In the genomic region with DNA sequence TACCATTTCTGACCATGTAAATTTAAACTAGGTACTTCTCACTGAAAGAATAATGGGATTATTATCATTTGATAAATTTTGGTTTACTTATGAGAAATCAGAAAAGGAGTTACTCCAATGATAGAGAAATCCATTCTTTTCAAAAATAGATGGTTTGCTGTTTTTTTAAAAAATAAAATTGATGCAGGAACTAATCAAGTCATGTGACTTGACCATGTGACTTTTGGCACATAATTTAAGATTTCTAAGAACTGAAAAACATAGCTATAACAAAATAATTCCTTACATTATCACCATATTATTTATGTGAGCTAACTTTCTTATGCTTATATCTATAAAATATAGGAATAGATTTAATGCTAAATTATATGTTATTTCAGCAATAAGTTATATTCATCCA, we compare ENCODE assay signal across 26 cellular contexts.
"Had no signal": no experiment of that assay in that cellular context is flagged by ENCODE, and none has a peak within 500 bp of the region (broad histone marks: within the 10 kb centered on the region; RNA-seq: fewer than 3 reads in every experiment).

No MANE protein-coding gene starts in this region.

- ATAC-seq: stimulated activated effector memory CD8-positive, alpha-beta T cell treated with anti-CD3 and anti-CD28 coated beads, Interleukin-12 subunit alpha, Interleukin-12 subunit beta, amount 100 ng/mL, for 72 hours; stimulated activated memory B cell treated with anti-CD40 and anti-IgM and Interleukin-4, amounts not matched to agents 10 μg/mL and 1 μg/mL and 100 μg/mL, for 72 hours; stimulated activated naive B cell treated with anti-CD40 and anti-IgM and Interleukin-4, amounts not matched to agents 10 μg/mL and 1 μg/mL and 100 μg/mL, for 72 hours; stimulated activated naive CD8-positive, alpha-beta T cell treated with anti-CD3 and anti-CD28 coated beads, Interleukin-15, amount 100 ng/mL, for 72 hours; stimulated activated naive CD8-positive, alpha-beta T cell treated with anti-CD3 and anti-CD28 coated beads, Interleukin-15, Interleukin-2, amounts not matched to agents 100 U/mL and 50 U/mL, for 24 hours; upper lobe of right lung had no signal

- H3K4me1 ChIP-seq: stomach, suprapubic skin, testis, thyroid gland, tibial artery, tibial nerve, transverse colon, upper lobe of left lung, upper lobe of right lung, uterus, vagina had no signal

- H3K27me3 ChIP-seq: stomach, suprapubic skin, testis, thyroid gland, tibial artery, tibial nerve, transverse colon, upper lobe of left lung, upper lobe of right lung, uterus, vagina had no signal

- H3K36me3 ChIP-seq: stomach, suprapubic skin, thoracic aorta, thyroid gland, tibial artery, tibial nerve, transverse colon, upper lobe of left lung, upper lobe of right lung, uterus, vagina had no signal

- DNase-seq: stimulated activated CD4-positive, alpha-beta T cell treated with anti-CD3 and anti-CD28 coated beads, Interleukin-2, amount 100 ng/mL, for 48 hours; stimulated activated CD4-positive, alpha-beta T cell treated with anti-CD3 and anti-CD28 coated beads, Interleukin-4, amount 100 ng/mL, for 1 hour; stimulated activated CD4-positive, alpha-beta T cell treated with anti-CD3 and anti-CD28 coated beads, Interleukin-4, amount 100 ng/mL, for 24 hours; stimulated activated CD4-positive, alpha-beta T cell treated with anti-CD3 and anti-CD28 coated beads, Interleukin-4, amount 100 ng/mL, for 4 hours; stimulated activated CD8-positive, alpha-beta memory T cell treated with anti-CD3 and anti-CD28 coated beads, Interleukin-4, amount 100 ng/mL, for 48 hours; stimulated activated naive B cell treated with anti-CD40 and anti-IgM and Interleukin-4, amounts not matched to agents 10 μg/mL and 1 μg/mL and 100 μg/mL, for 72 hours; stimulated activated naive CD4-positive, alpha-beta T cell; stimulated activated naive CD4-positive, alpha-beta T cell treated with Interleukin-2 at 50 U/mL for 16 hours; stimulated activated naive CD8-positive, alpha-beta T cell treated with anti-CD3 and anti-CD28 coated beads, Interleukin-15, amount 100 ng/mL, for 72 hours; stimulated activated naive CD8-positive, alpha-beta T cell treated with anti-CD3 and anti-CD28 coated beads, Interleukin-15, Interleukin-2, amounts not matched to agents 100 U/mL and 50 U/mL, for 24 hours; stomach; substantia nigra; testis; thyroid gland; tibial artery; transverse colon; trophoblast cell; upper lobe of left lung; upper lobe of right lung; uterus had no signal

- H3K4me3 ChIP-seq: stomach, suprapubic skin, testis, thoracic aorta, thyroid gland, tibial artery, tibial nerve, transverse colon, upper lobe of left lung, upper lobe of right lung, uterus, vagina had no signal

- H3K9me3 ChIP-seq: stomach, suprapubic skin, testis, thoracic aorta, thyroid gland, tibial artery, tibial nerve, transverse colon, upper lobe of left lung, upper lobe of right lung, uterus, vagina had no signal

- H3K27ac ChIP-seq: stomach, suprapubic skin, testis, thoracic aorta, thyroid gland, tibial artery, tibial nerve, transverse colon, upper lobe of left lung, upper lobe of right lung, uterus, vagina had no signal
